Comparison of ENCODE assay signal across 8 cellular contexts in genomic region chr2:8234757-8235374, GRCh38.
DNase-seq lines count a peak whose midpoint lies in the region; ATAC-seq and TF ChIP-seq lines count a peak whose summit lies in the region.

No MANE protein-coding gene starts in this region.

- ATAC-seq in GM18870 (IDR thresholded peaks at IDR 0.05; ENCODE audit: unreplicated experiment) (peak; percentile 88), HG02610 (IDR thresholded peaks at IDR 0.05; ENCODE audit: unreplicated experiment) (peak; percentile 86)

- H3K4me3 Mint-ChIP-seq in nephron progenitor cell, result no peak overlapping the region

- peaks cover 42% of the 10 kb centered on the region for H3K4me1 Mint-ChIP-seq in nephron progenitor cell

- DNase-seq in NCI-H1417 (lab: John Stamatoyannopoulos, UW) (peak; percentile 83 to 94 (median 86)), nephron progenitor cell (no peak), DMS79 treated with DMSO at 0.1 percent for 48 hours (lab: John Stamatoyannopoulos, UW) (no peak), cerebellum (ENCODE audit: low spot score) (no peak), NK-92 (lab: John Stamatoyannopoulos, UW; ENCODE audit: unreplicated experiment) (no peak), caudate nucleus (lab: John Stamatoyannopoulos, UW) (no peak)

- H3K9me3 Mint-ChIP-seq in nephron progenitor cell, result no peaks in the 10 kb centered on the region

- H3K27ac Mint-ChIP-seq in nephron progenitor cell, result peak overlapping the region; percentile 47

- no peak overlapping the region for H3K27ac ChIP-seq in caudate nucleus (ENCODE audit: low read depth, low read length)

- H3K27me3 Mint-ChIP-seq in nephron progenitor cell (ENCODE audit: low read depth, poor library complexity), result peaks cover 4% of the 10 kb centered on the region

- no peak for TF ChIP-seq CTCF in nephron progenitor cell (IDR thresholded peaks at IDR 0.05)

- no peaks in the 10 kb centered on the region for H3K36me3 Mint-ChIP-seq in nephron progenitor cell (ENCODE audit: low read depth)

Comparison
In these comparisons a context has a peak if more than half of its experiments do, and no peak if none do; other contexts are left out.
1. DNase-seq: peak in NCI-H1417 (3 of 3); none in nephron progenitor cell (single experiment), DMS79 treated with DMSO at 0.1 percent for 48 hours (single experiment), cerebellum (single experiment), NK-92 (single experiment) and caudate nucleus (0 of 61).